6 cellular contexts compared by ENCODE assay signal in the genomic region with DNA sequence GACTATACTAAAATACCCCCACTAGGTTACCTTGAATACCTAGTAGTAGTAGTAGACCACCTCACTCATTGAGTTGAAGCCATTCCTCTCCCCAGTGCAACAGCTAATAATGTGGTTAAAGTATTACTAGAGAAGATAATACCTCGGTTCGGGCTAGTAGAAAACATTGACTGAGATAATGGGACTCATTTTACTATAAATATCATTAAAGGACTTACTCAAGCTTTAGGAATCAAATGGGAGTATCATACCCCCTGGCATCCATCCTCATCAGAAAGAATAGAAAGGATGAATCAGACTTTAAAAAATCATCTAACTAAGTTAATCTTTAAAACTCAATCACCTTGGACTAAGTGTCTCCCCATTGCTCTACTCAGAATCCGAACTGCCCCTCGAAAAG. TPM values are rescaled to one million over a fixed set of nuclear protein-coding genes. Genes with fewer than 3 reads are reported as not detected.
"Had no signal": no experiment of that assay in that cellular context is flagged by ENCODE, and none has a peak within 500 bp of the region (broad histone marks: within the 10 kb centered on the region; RNA-seq: fewer than 3 reads in every experiment).

No MANE protein-coding gene starts in this region.

- DNase-seq: IMR-90, KBM-7 had no signal

- ATAC-seq: HepG2, K562 had no signal

- H3K4me3 ChIP-seq: K562 had no signal

- H3K27ac ChIP-seq: HL-60 had no signal

RNA-seq across cellular contexts. Expression of gene CACNA2D3, which starts 49.0 kb away (rescaled TPM):
- total RNA-seq: HepG2, HT-29, K562 had no signal
